Comparison of ENCODE assay signal across 11 cellular contexts in the genomic region with DNA sequence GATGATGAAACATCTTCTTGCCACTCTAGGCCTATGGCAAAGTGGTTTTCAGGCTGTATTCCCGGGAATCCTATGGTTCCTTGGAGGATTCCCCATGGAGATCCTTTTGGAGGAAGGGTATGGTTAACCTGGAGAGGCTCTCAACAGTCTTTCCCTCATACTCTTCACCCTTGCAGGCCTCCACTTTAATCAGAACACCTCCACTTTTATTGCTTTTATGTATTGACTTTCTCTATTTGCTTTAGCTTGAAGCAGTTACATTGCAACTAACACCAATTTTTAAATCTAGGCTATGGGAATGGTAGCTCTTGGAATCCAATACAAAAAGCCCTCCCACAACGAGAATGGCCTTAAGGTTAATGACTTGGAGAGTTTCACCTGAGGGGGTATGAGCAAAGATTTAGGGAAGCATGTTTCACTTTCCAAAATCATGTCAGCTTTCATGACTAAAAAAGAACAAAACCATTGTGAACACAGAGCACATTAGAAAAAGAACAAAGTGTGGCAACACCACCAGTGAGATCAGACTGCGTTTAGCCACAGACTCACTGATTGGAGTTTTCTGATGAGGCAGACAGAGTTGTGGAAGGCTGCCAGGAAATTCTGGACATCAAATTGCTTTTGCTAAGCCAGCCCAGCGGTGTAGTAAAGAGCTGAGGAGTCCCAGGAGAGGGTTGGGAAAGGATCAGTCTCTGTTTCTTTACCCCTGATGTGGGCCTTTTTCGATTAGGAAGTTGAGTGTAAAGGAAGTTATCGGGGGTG.
DNase-seq lines count a peak whose midpoint lies in the region; ATAC-seq and TF ChIP-seq lines count a peak whose summit lies in the region.
"Had no signal": no experiment of that assay in that cellular context is flagged by ENCODE, and none has a peak within 500 bp of the region (broad histone marks: within the 10 kb centered on the region; RNA-seq: fewer than 3 reads in every experiment).

No MANE protein-coding gene starts in this region.

- no peaks in the 10 kb centered on the region for H3K9me3 ChIP-seq in SJCRH30 (replicated peaks)
- H3K9me3 ChIP-seq in psoas muscle, result no peaks in the 10 kb centered on the region
- H3K9me3 ChIP-seq: esophagus muscularis mucosa, neutrophil had no signal

- WGBS in psoas muscle, 3 donors, result 47 to 51% (median 49%) methylated on average over 6 of the region's 6 CpGs

- DNase-seq in EH (ENCODE audit: low read depth) (peak; percentile 39), SJCRH30 (peak; percentile 25 to 41), foreskin fibroblast (peak; percentile 83 to 84), psoas muscle (peak; percentile 32 to 64), amniotic stem cell (lab: John Stamatoyannopoulos, UW) (no peak), SIG-M5 (lab: John Stamatoyannopoulos, UW) (no peak)
- DNase-seq: NCI-H1436 treated with DMSO at 0.1 percent for 48 hours had no signal

- H3K27me3 ChIP-seq in SJCRH30, result no peaks in the 10 kb centered on the region
- H3K27me3 ChIP-seq in psoas muscle (ENCODE audit: insufficient read depth in 3 of 3, low read length in 2 of 3), result no peaks in the 10 kb centered on the region
- H3K27me3 ChIP-seq: esophagus muscularis mucosa, neutrophil had no signal

- no peak overlapping the region for H3K27ac ChIP-seq in SJCRH30
- no peak overlapping the region for H3K27ac ChIP-seq in psoas muscle
- H3K27ac ChIP-seq: neutrophil had no signal

- no peaks in the 10 kb centered on the region for H3K4me1 ChIP-seq in SJCRH30
- H3K4me1 ChIP-seq in psoas muscle, result no peaks in the 10 kb centered on the region

- intact Hi-C loops in psoas muscle (cut with DNase I), result no loop called here

- H3K36me3 ChIP-seq in SJCRH30 (no peaks in the 10 kb centered on the region), psoas muscle (ENCODE audit: insufficient read depth in 1 of 2, low read depth in 1 of 2) (no peaks in the 10 kb centered on the region)
- H3K36me3 ChIP-seq: esophagus muscularis mucosa, neutrophil had no signal

- no peak overlapping the region for H3K4me3 ChIP-seq in SJCRH30
- H3K4me3 ChIP-seq in foreskin fibroblast (ENCODE audit: low read depth in 1 of 2, low read length in 2 of 2), result no peak overlapping the region
- no peak overlapping the region for H3K4me3 ChIP-seq in psoas muscle
- H3K4me3 ChIP-seq: esophagus muscularis mucosa had no signal

- ATAC-seq in psoas muscle (peak in 2 of 4 donors; percentile 70 to 73), GM19395 (IDR thresholded peaks at IDR 0.05; ENCODE audit: unreplicated experiment) (no peak), HG02840 (IDR thresholded peaks at IDR 0.05; ENCODE audit: low FRiP score, unreplicated experiment) (no peak)

- TF ChIP-seq CTCF in foreskin fibroblast (IDR thresholded peaks at IDR 0.05; ENCODE audit: low read depth, low read length), result no peak
- no peak for TF ChIP-seq CTCF in psoas muscle (IDR thresholded peaks at IDR 0.05)

Comparison
In these comparisons a context has a peak if more than half of its experiments do, and no peak if none do; other contexts are left out.
1. DNase-seq: peak in EH (single experiment), SJCRH30 (2 of 2), foreskin fibroblast (2 of 2) and psoas muscle (2 of 2); none in amniotic stem cell (single experiment) and SIG-M5 (single experiment).